22 cellular contexts compared by ENCODE assay signal in the genomic region with DNA sequence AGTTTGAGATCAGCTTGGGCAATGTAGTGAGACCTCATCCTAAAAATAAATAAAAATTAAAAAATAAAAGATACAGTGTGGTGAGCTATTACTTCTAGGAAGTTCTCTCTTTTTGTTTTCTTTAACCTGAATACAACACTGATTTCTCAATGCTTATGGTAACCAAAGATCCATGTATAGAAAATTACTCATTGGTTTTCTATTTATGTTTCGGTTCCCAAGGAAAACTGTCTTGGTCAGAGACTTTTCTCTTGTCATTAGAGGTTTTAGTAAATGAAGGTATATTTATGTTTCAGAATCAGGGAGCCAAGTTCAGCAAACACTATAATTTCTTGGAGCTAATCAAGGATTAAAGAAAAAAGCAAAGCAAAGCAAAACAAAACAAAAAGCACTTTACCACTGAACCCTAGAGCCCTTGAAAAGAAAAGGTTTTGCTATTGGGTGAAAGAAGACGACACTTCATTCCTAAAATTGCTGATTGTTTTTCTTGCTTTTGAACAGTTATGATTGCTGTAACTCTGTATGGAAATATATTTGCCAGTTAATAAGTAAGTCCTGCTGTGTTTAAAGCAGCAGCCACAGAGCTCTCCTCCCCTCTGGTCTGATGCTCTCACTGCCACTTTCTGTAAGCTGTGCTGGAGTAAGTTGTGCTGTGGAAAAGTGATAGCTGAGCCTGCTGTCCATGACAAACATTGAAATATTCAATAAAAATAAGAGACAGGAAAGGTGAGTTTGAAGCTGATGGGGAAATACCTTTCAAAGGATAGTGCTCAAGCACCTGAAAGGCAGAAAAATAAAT.
DNase-seq lines count a peak whose midpoint lies in the region; ATAC-seq, FAIRE-seq and TF ChIP-seq lines count a peak whose summit lies in the region.
"Had no signal": no experiment of that assay in that cellular context is flagged by ENCODE, and none has a peak within 500 bp of the region (broad histone marks: within the 10 kb centered on the region; RNA-seq: fewer than 3 reads in every experiment).

No MANE protein-coding gene starts in this region.

- ATAC-seq in GM21447 (IDR thresholded peaks at IDR 0.05; ENCODE audit: unreplicated experiment), result no peak
- ATAC-seq: HepG2 had no signal

- H3K4ac ChIP-seq in H1 (replicated peaks; ENCODE audit: insufficient read length, low read depth, low read length), result no peak overlapping the region
- no peak overlapping the region for H3K4ac ChIP-seq in mesenchymal stem cell (ENCODE audit: low read depth in 1 of 2, low read length in 2 of 2)

- no peak overlapping the region for H3K56ac ChIP-seq in H1 (replicated peaks; ENCODE audit: insufficient read length, low read depth, low read length)

- H4K8ac ChIP-seq in H1 (ENCODE audit: extremely low read depth, insufficient read depth, low read length) (no peak overlapping the region), mesenchymal stem cell (ENCODE audit: low read length) (no peak overlapping the region)

- no peak for TF ChIP-seq POLR2A in H1 (IDR thresholded peaks at IDR 0.05; ENCODE audit: control extremely low read depth in 1 of 2, low read depth in 2 of 2, low read length in 2 of 2)

- no peak overlapping the region for H4K5ac ChIP-seq in H1 (ENCODE audit: insufficient read length, low read depth, low read length)

- H3K4me3 ChIP-seq in mammary epithelial cell (replicated peaks in 1 of 3; ENCODE audit: insufficient read depth in 1 of 3, low read depth in 2 of 3, low read length in 3 of 3) (no peak overlapping the region), H1 (ENCODE audit: extremely low read depth in 1 of 4, insufficient read depth in 2 of 4, low read depth in 3 of 4, low read length in 4 of 4) (no peak overlapping the region), mesenchymal stem cell (ENCODE audit: insufficient read depth in 1 of 2, low read depth in 1 of 2, low read length in 2 of 2) (no peak overlapping the region)
- H3K4me3 ChIP-seq: MG63 had no signal

- H3K27ac ChIP-seq in mammary epithelial cell (ENCODE audit: insufficient read depth, low read depth, low read length) (peak overlapping the region; percentile 100), H1 (ENCODE audit: low read depth, low read length) (no peak overlapping the region), mesenchymal stem cell (ENCODE audit: low read length, poor library complexity, severe bottlenecking) (no peak overlapping the region)

- no peaks in the 10 kb centered on the region for H3K9me3 Mint-ChIP-seq in MCF 10A (ENCODE audit: unreplicated experiment)
- H3K9me3 Mint-ChIP-seq: HFFc6 had no signal

- peaks cover 12% of the 10 kb centered on the region for H3K79me2 ChIP-seq in mammary epithelial cell (ENCODE audit: insufficient read depth, low read length)
- H3K79me2 ChIP-seq in H1 (ENCODE audit: control insufficient read depth in 1 of 2, insufficient read depth in 2 of 2, low read length in 2 of 2), result no peaks in the 10 kb centered on the region

- H3K27me3 ChIP-seq in mammary epithelial cell (ENCODE audit: insufficient read depth, low read length), result no peaks in the 10 kb centered on the region
- H3K27me3 ChIP-seq in H1 (replicated peaks in 1 of 4; ENCODE audit: control insufficient read depth in 3 of 4, extremely low read depth in 1 of 4, insufficient read depth in 3 of 4, low read length in 3 of 4), result peaks cover 0 to 21% (median 15%) of the 10 kb centered on the region in 4 experiments; a peak in 5 of 7 replicates
- H3K27me3 ChIP-seq in mesenchymal stem cell (ENCODE audit: control insufficient read depth in 1 of 2, insufficient read depth in 1 of 2, low read length in 2 of 2), result no peaks in the 10 kb centered on the region

- H3K36me3 Mint-ChIP-seq in MCF 10A (ENCODE audit: insufficient read depth, unreplicated experiment), result no peaks in the 10 kb centered on the region

- H3K23ac ChIP-seq in H1 (ENCODE audit: insufficient read length) (no peak overlapping the region), mesenchymal stem cell (ENCODE audit: low read length in 2 of 2) (no peak overlapping the region)

- no peak overlapping the region for H3K18ac ChIP-seq in H1 (ENCODE audit: extremely low read depth, low read length)
- no peak overlapping the region for H3K18ac ChIP-seq in mesenchymal stem cell (ENCODE audit: low read depth in 1 of 2, low read length in 2 of 2)

- H2BK20ac ChIP-seq in H1 (ENCODE audit: low read length), result no peak overlapping the region

- intact Hi-C loops in mammary epithelial cell (cut with micrococcal nuclease) (no loop called here), MCF 10A (cut with micrococcal nuclease) (no loop called here)

- H2BK15ac ChIP-seq in H1 (ENCODE audit: low read length), result no peak overlapping the region
- no peak overlapping the region for H2BK15ac ChIP-seq in mesenchymal stem cell (ENCODE audit: low read depth, poor library complexity, severe bottlenecking)

- TF ChIP-seq EP300 in H1 (IDR thresholded peaks at IDR 0.05; ENCODE audit: borderline replicate concordance in 1 of 2, low read depth in 2 of 2, low read length in 2 of 2), result no peak

- H4K20me1 ChIP-seq in mammary epithelial cell (ENCODE audit: insufficient read depth, low read length), result no peaks in the 10 kb centered on the region
- H4K20me1 ChIP-seq in H1 (replicated peaks in 1 of 2; ENCODE audit: control insufficient read depth in 1 of 2, insufficient read depth in 2 of 2, low read length in 2 of 2), result peaks cover 0 to 3% of the 10 kb centered on the region in 2 experiments

- CTCF ChIA-PET in mammary epithelial cell (lab: Charles Lee; ENCODE audit: low non-redundant PET) (no interaction called here), MCF 10A (lab: Yijun Ruan, JAX) (interaction anchor here (0.6 kb wide), 3 partner anchors 13 to 310 kb away, joined by 3 to 4 read pairs (median 3); no protein-coding TSS in a partner anchor), H1 (lab: Charles Lee; ENCODE audit: partially characterized antibody) (interaction anchor here (1.1 to 1.5 kb wide), 2 partner anchors 11 to 59 kb away, joined by 4 read pairs; no protein-coding TSS in a partner anchor)

- H3K4me2 ChIP-seq in mammary epithelial cell (ENCODE audit: insufficient read depth, low read depth, low read length) (peak overlapping the region; percentile 65), H1 (ENCODE audit: insufficient read depth in 1 of 2, low read depth in 2 of 2, low read length in 2 of 2) (no peak overlapping the region), mesenchymal stem cell (ENCODE audit: low read length, poor library complexity, severe bottlenecking) (no peak overlapping the region)

- no peak overlapping the region for H3K4me3 Mint-ChIP-seq in MCF 10A (ENCODE audit: unreplicated experiment)
- H3K4me3 Mint-ChIP-seq: HFFc6 had no signal

- DNase-seq in mammary epithelial cell (peak; percentile 74), MCF 10A (ENCODE audit: unreplicated experiment) (no peak), H1 (ENCODE audit: low read depth in 1 of 2, low spot score in 2 of 2) (no peak), mesenchymal stem cell (peak; percentile 38), AG08395 (ENCODE audit: low spot score) (no peak)
- DNase-seq in activated naive CD4-positive, alpha-beta T cell treated with Interleukin-2 at 50 U/mL for 16 hours, result no peak
- DNase-seq: C1 segment of cervical spinal cord; DND-41; GF-D8; HFFc6; MG63; NCI-H1092; NCI-H2081 treated with DMSO at 0.1 percent for 48 hours; NCI-H345; NCI-H526; NK-92 treated with Interleukin-12 subunit alpha and Interleukin-12 subunit beta, amount 100 ng/mL, for 24 hours; RPMI8226; SIG-M5 had no signal

- in situ Hi-C loops in mammary epithelial cell (cut with MboI; ENCODE audit: low sequenced_read_pairs in 2 of 2), result loop anchor here in 1 of 2 donors (10.0 kb wide), 1 partner anchor 56 kb away; no protein-coding TSS in a partner anchor

- H2BK120ac ChIP-seq in H1 (replicated peaks; ENCODE audit: low read depth, low read length) (peak overlapping the region; percentile 52), mesenchymal stem cell (ENCODE audit: low read depth, low read length) (no peak overlapping the region)

- no peak overlapping the region for H3K27ac Mint-ChIP-seq in MCF 10A (ENCODE audit: low read depth, unreplicated experiment)
- H3K27ac Mint-ChIP-seq: HFFc6 had no signal

- H3K4me1 ChIP-seq in mammary epithelial cell (ENCODE audit: insufficient read depth, low read length), result peaks cover 56% of the 10 kb centered on the region
- H3K4me1 ChIP-seq in H1 (replicated peaks in 1 of 4; ENCODE audit: control insufficient read depth in 3 of 4, insufficient read depth in 4 of 4, low read length in 3 of 4), result no peaks in the 10 kb centered on the region; a peak in 2 of 7 replicates
- H3K4me1 ChIP-seq in mesenchymal stem cell (ENCODE audit: control insufficient read depth, insufficient read depth, low read depth, low read length), result no peaks in the 10 kb centered on the region

- FAIRE-seq in H1 (lab: Jason Lieb, UNC), result no peak
- FAIRE-seq: A204.1, GM12892, HepG2 had no signal

- H4K91ac ChIP-seq in H1 (replicated peaks; ENCODE audit: insufficient read length, low read length), result no peak overlapping the region
- no peak overlapping the region for H4K91ac ChIP-seq in mesenchymal stem cell (ENCODE audit: low read length)

- POLR2A ChIA-PET in MCF 10A (lab: Yijun Ruan, JAX), result interaction anchor here (1.0 to 1.8 kb wide), 4 partner anchors 32 to 123 kb away, joined by 3 to 4 read pairs (median 3); no protein-coding TSS in a partner anchor
- POLR2A ChIA-PET in H1 (lab: Charles Lee; ENCODE audit: partially characterized antibody), result no interaction called here

- H3K27me3 Mint-ChIP-seq in MCF 10A (ENCODE audit: insufficient read depth, unreplicated experiment), result no peaks in the 10 kb centered on the region

- H2BK12ac ChIP-seq in H1 (ENCODE audit: low read depth, low read length) (no peak overlapping the region), mesenchymal stem cell (ENCODE audit: low read length in 2 of 2) (no peak overlapping the region)

- no peak overlapping the region for H3K14ac ChIP-seq in H1 (ENCODE audit: insufficient read length)
- no peak overlapping the region for H3K14ac ChIP-seq in mesenchymal stem cell (ENCODE audit: low read length in 2 of 2)

- no peaks in the 10 kb centered on the region for H3K79me1 ChIP-seq in H1 (ENCODE audit: low read depth, low read length)
- H3K79me1 ChIP-seq in mesenchymal stem cell (replicated peaks; ENCODE audit: low read length, poor library complexity, severe bottlenecking), result no peaks in the 10 kb centered on the region

- no peaks in the 10 kb centered on the region for H3K9me3 ChIP-seq in mammary epithelial cell (replicated peaks; ENCODE audit: insufficient read depth, low read length)
- no peaks in the 10 kb centered on the region for H3K9me3 ChIP-seq in H1 (ENCODE audit: insufficient read depth in 2 of 2, low read depth in 1 of 2, low read length in 1 of 2)
- no peaks in the 10 kb centered on the region for H3K9me3 ChIP-seq in mesenchymal stem cell (ENCODE audit: control insufficient read depth, low read length)
- H3K9me3 ChIP-seq: MG63 had no signal

- H3K23me2 ChIP-seq in H1 (ENCODE audit: low read depth, low read length), result no peaks in the 10 kb centered on the region

- no peak for TF ChIP-seq RAD21 in H1 (IDR thresholded peaks at IDR 0.05 in 1 of 2, conservative IDR thresholded peaks at IDR 0.05 in 1 of 2; ENCODE audit: low read depth in 2 of 2, low read length in 2 of 2)

- WGBS in mammary epithelial cell (ENCODE audit: low coverage, missing lambda C conversion rate), result 52% methylated on average over 2 of the region's 2 CpGs
- WGBS in H1 (ENCODE audit: extremely low coverage in 1 of 2, insufficient coverage in 1 of 2, insufficient read length in 1 of 2, insufficient replicate concordance in 2 of 2, low coverage in 1 of 2, low lambda C conversion rate in 2 of 2, missing lambda C conversion rate in 1 of 2), 2 experiments, result 87% methylated on average over 2 of the region's 2 CpGs; no CpG with 5 or more reads in 1 of the 2 experiments
- WGBS in mesenchymal stem cell, result 100% methylated on average over 1 of the region's 2 CpGs

- peak overlapping the region; percentile 88 for H3K9ac ChIP-seq in mammary epithelial cell (ENCODE audit: insufficient read depth, low read length)
- H3K9ac ChIP-seq in H1 (replicated peaks in 1 of 4; ENCODE audit: extremely low read depth in 1 of 4, low read depth in 3 of 4, low read length in 3 of 4), result no peak overlapping the region
- no peak overlapping the region for H3K9ac ChIP-seq in mesenchymal stem cell (ENCODE audit: low read length)

- H3K4me1 Mint-ChIP-seq in MCF 10A (ENCODE audit: insufficient read depth, unreplicated experiment), result peaks cover 17% of the 10 kb centered on the region

- H3K36me3 ChIP-seq in mammary epithelial cell (ENCODE audit: insufficient read depth, low read length) (no peaks in the 10 kb centered on the region), H1 (ENCODE audit: control insufficient read depth in 2 of 4, insufficient read depth in 4 of 4, low read length in 3 of 4) (no peaks in the 10 kb centered on the region), mesenchymal stem cell (ENCODE audit: control insufficient read depth in 1 of 2, insufficient read depth in 2 of 2, low read depth in 1 of 2, low read length in 2 of 2) (no peaks in the 10 kb centered on the region)
- H3K36me3 ChIP-seq: MG63 had no signal

- H2BK5ac ChIP-seq in H1 (ENCODE audit: low read depth, low read length) (no peak overlapping the region), mesenchymal stem cell (ENCODE audit: low read depth, low read length, poor library complexity, severe bottlenecking) (no peak overlapping the region)

- H2AK5ac ChIP-seq in H1 (ENCODE audit: low read depth, low read length) (no peak overlapping the region), mesenchymal stem cell (ENCODE audit: low read length, severe bottlenecking) (no peak overlapping the region)

- dilution Hi-C loops in mammary epithelial cell (cut with HindIII; ENCODE audit: low sequenced_read_pairs), result no loop called here

- H2AFZ ChIP-seq in mammary epithelial cell (ENCODE audit: low read depth, low read length) (peak overlapping the region; percentile 24), H1 (ENCODE audit: low read length) (no peak overlapping the region), mesenchymal stem cell (ENCODE audit: low read depth, low read length) (no peak overlapping the region)

- TF ChIP-seq CTCF in mammary epithelial cell (conservative IDR thresholded peaks at IDR 0.05 in 1 of 2, IDR thresholded peaks at IDR 0.05 in 1 of 2; ENCODE audit: extremely low read depth in 1 of 2, insufficient read depth in 1 of 2, low read depth in 1 of 2, low read length in 2 of 2) (no peak), MCF 10A (IDR thresholded peaks at IDR 0.05; ENCODE audit: unreplicated experiment) (no peak), H1 (IDR thresholded peaks at IDR 0.05; ENCODE audit: control extremely low read depth in 1 of 3, insufficient read depth in 1 of 3, low read depth in 1 of 3, low read length in 3 of 3) (no peak)

- BruUV-seq in mammary epithelial cell (replicated peaks; lab: Mats Ljungman, UMichigan) (TSS peak; percentile 4), MCF 10A (replicated peaks; lab: Mats Ljungman, UMichigan) (no TSS peak)

Comparison
In these comparisons a context has a peak if more than half of its experiments do, and no peak if none do; other contexts are left out.
1. DNase-seq: peak in mammary epithelial cell (single experiment) and mesenchymal stem cell (single experiment); none in MCF 10A (single experiment), H1 (0 of 2), AG08395 (single experiment) and activated naive CD4-positive, alpha-beta T cell treated with Interleukin-2 at 50 U/mL for 16 hours (single experiment).